ENCODE assay signal across 28 cellular contexts in the genomic region with DNA sequence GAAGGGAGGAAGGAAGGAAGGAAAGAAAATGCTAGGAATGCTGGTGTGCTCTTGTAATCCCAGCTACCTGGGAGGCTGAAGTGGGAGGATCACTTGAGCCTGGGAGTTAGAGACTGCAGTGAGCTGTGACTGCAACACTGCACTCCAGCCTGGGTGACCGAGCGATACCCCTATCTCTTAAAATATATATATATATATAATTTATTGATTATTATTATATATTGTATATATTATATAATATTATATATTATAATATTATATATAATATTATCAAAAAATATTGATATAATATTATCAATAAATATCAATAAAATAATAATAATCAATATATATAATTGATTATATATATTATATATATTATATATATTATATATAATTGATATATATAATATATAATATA.
"Had no signal": no experiment of that assay in that cellular context is flagged by ENCODE, and none has a peak within 500 bp of the region (broad histone marks: within the 10 kb centered on the region; RNA-seq: fewer than 3 reads in every experiment).

No MANE protein-coding gene starts in this region.

- H3K27ac ChIP-seq: adrenal gland, body of pancreas, colonic mucosa, VCaP had no signal

- H3K9me3 ChIP-seq: adrenal gland, body of pancreas, colonic mucosa had no signal

- H3K36me3 ChIP-seq: adrenal gland, colonic mucosa had no signal

- H3K27me3 ChIP-seq: body of pancreas, colonic mucosa had no signal

- H3K4me3 Mint-ChIP-seq: activated B cell treated with CpG ODN at 0.5 μM for 24 hours; activated CD8-positive, alpha-beta T cell treated with anti-CD3 and anti-CD28 coated beads for 36 hours; activated naive CD8-positive, alpha-beta T cell treated with anti-CD3 and anti-CD28 coated beads for 36 hours; activated naive CD8-positive, alpha-beta T cell treated with anti-CD3 and anti-CD28 coated beads, Interleukin-2, amount 50 U/mL, for 24 hours had no signal

- H3K4me3 ChIP-seq: adrenal gland, body of pancreas, colonic mucosa had no signal

- H3K27ac Mint-ChIP-seq: activated B cell treated with CpG ODN at 0.5 μM for 24 hours; activated CD8-positive, alpha-beta T cell treated with anti-CD3 and anti-CD28 coated beads for 36 hours; activated naive CD8-positive, alpha-beta T cell treated with anti-CD3 and anti-CD28 coated beads for 36 hours; activated naive CD8-positive, alpha-beta T cell treated with anti-CD3 and anti-CD28 coated beads, Interleukin-2, amount 50 U/mL, for 24 hours had no signal

- DNase-seq: activated B cell treated with CpG ODN at 0.5 μM for 24 hours; activated CD4-positive, alpha-beta T cell treated with anti-CD3 and anti-CD28 coated beads for 48 hours; activated CD4-positive, alpha-beta T cell treated with anti-CD3 and anti-CD28 coated beads, Interleukin-2, amount 50 U/mL, for 1 hour; activated CD4-positive, alpha-beta T cell treated with anti-CD3 and anti-CD28 coated beads, Interleukin-2, amount 50 U/mL, for 48 hours; activated CD8-positive, alpha-beta memory T cell treated with anti-CD3 and anti-CD28 coated beads for 24 hours; activated CD8-positive, alpha-beta T cell treated with anti-CD3 and anti-CD28 coated beads for 36 hours; activated gamma-delta T cell; activated naive CD4-positive, alpha-beta T cell; activated naive CD4-positive, alpha-beta T cell treated with anti-CD3 and anti-CD28 coated beads, Interleukin-2, amount 50 U/mL, for 16 hours; activated naive CD8-positive, alpha-beta T cell treated with anti-CD3 and anti-CD28 coated beads for 36 hours; activated naive CD8-positive, alpha-beta T cell treated with anti-CD3 and anti-CD28 coated beads, Interleukin-2, amount 50 U/mL, for 24 hours; activated T-cell treated with anti-CD3 and anti-CD28 coated beads, Interleukin-2, amount 50 U/mL, for 48 hours; adrenal gland; amygdala; aorta; body of pancreas; caudate nucleus; colonic mucosa; effector CD8-positive, alpha-beta T cell; foreskin fibroblast; head of caudate nucleus; hippocampal formation; T-helper 1 cell; T-helper 2 cell had no signal

- H3K4me1 ChIP-seq: adrenal gland, colonic mucosa had no signal

- ATAC-seq: activated CD4-positive, CD25-positive, alpha-beta regulatory T cell treated with anti-CD3 and anti-CD28 coated beads, Interleukin-2, amount 50 U/mL, for 24 hours; activated CD8-positive, alpha-beta T cell treated with anti-CD3 and anti-CD28 coated beads for 36 hours; activated naive CD8-positive, alpha-beta T cell treated with anti-CD3 and anti-CD28 coated beads, Interleukin-2, amount 50 U/mL, for 24 hours; body of pancreas; esophagus mucosa had no signal

- FAIRE-seq: endothelial cell of umbilical vein had no signal

- H3K36me3 Mint-ChIP-seq: activated naive CD8-positive, alpha-beta T cell treated with anti-CD3 and anti-CD28 coated beads for 36 hours had no signal
